6 cellular contexts compared by ENCODE assay signal in the genomic region with DNA sequence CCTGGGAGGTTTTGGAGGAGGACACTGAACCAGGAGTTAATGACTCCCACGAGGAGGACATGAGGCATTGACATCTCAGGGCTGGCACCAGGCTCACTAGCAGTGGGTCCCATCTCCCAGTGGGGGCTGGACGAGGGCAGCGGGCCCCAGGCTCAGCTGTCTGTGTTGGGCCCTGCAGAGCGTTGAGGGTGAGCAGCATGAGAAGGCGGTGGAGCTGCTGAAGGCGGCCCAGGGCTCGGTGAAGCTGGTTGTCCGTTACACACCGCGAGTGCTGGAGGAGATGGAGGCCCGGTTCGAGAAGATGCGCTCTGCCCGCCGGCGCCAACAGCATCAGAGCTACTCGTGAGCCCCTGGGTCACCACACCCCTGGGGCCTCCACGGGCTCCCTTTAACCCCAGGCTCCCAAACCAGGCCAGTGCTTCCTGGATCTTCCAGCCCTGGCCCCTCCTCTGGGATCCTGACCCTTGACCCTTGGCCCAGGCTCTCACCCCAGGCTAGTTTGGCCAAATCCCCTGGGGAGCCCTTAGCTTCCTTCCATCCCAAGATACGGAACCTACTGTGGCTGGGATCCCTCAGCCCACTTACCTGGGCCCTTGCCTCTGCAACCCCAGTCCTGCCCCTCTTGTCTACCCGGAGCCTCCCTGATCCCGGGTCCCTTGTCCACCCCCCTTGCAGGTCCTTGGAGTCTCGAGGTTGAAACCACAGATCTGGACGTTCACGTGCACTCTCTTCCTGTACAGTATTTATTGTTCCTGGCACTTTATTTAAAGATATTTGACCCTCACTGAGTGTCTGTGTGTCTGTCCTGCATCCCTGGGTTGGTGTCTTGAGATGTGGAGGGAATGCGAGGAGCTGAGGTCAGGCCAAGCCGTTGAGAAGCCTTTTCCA. TPM values are rescaled to one million over a fixed set of nuclear protein-coding genes. Genes with fewer than 3 reads are reported as not detected.
DNase-seq lines count a peak whose midpoint lies in the region; ATAC-seq, FAIRE-seq and TF ChIP-seq lines count a peak whose summit lies in the region.

No MANE protein-coding gene starts in this region.

- FAIRE-seq in A549 (lab: Jason Lieb, UNC) = no peak

- peaks cover 28% of the 10 kb centered on the region for H3K4me1 ChIP-seq in A549

- no peaks in the 10 kb centered on the region for H3K9me3 ChIP-seq in A549

- TF ChIP-seq CTCF in A549 (IDR thresholded peaks at IDR 0.05) = no peak

- H3K27ac Mint-ChIP-seq in T-cell (peak overlapping the region; percentile 90 to 95), immature natural killer cell (peak overlapping the region; percentile 87 to 94 (median 92))

- WGBS in A549 (ENCODE audit: missing lambda C conversion rate) = 75% methylated on average over 26 of the region's 26 CpGs

- peak overlapping the region; percentile 87 for H3K4me2 ChIP-seq in A549

- H3K4me1 Mint-ChIP-seq in T-cell (peaks cover 41 to 53% (median 42%) of the 10 kb centered on the region in 3 donors), immature natural killer cell (peaks cover 39 to 51% of the 10 kb centered on the region in 2 donors)

- peaks cover 0 to 5% of the 10 kb centered on the region in 2 donors for H3K27me3 Mint-ChIP-seq in T-cell
- H3K27me3 Mint-ChIP-seq in immature natural killer cell (ENCODE audit: low read depth in 3 of 3) = peaks cover 2 to 7% (median 2%) of the 10 kb centered on the region in 3 donors

- TF ChIP-seq EP300 in A549 (IDR thresholded peaks at IDR 0.05) = no peak

- TF ChIP-seq POLR2A in A549 (IDR thresholded peaks at IDR 0.05; ENCODE audit: low read length) = no peak

- no peak for TF ChIP-seq RAD21 in A549 (conservative IDR thresholded peaks at IDR 0.05 in 1 of 2, IDR thresholded peaks at IDR 0.05 in 1 of 2)

- peak overlapping the region; percentile 62 for H3K4me3 ChIP-seq in A549

- CTCF ChIA-PET in A549 (lab: Yijun Ruan, JAX) = interaction anchor here (0.6 to 11.5 kb wide), 12 partner anchors 10 to 124 kb away, joined by 3 to 241 read pairs (median 3); no protein-coding TSS in a partner anchor
- CTCF ChIA-PET in T-cell (lab: Charles Lee) = interaction anchor here in 1 of 2 donors (0.7 to 1.2 kb wide), 2 partner anchors 10 to 695 kb away, joined by 3 to 7 read pairs; a partner anchor contains a TSS

- no peaks in the 10 kb centered on the region for H3K36me3 Mint-ChIP-seq in T-cell
- peaks cover 0 to 3% (median 0%) of the 10 kb centered on the region in 3 donors for H3K36me3 Mint-ChIP-seq in immature natural killer cell

- ATAC-seq in A549 = no peak
- ATAC-seq in T-cell (replicated peaks in 1 of 4) = no peak
- ATAC-seq in HG02970 (IDR thresholded peaks at IDR 0.05; ENCODE audit: low FRiP score, unreplicated experiment) = no peak

- POLR2A ChIA-PET in A549 (lab: Yijun Ruan, JAX) = interaction anchor here (0.6 to 1.3 kb wide), 2 partner anchors 10 to 20 kb away, joined by 3 to 5 read pairs; no protein-coding TSS in a partner anchor
- POLR2A ChIA-PET in T-cell (lab: Charles Lee) = no interaction called here

- H3K4me3 Mint-ChIP-seq in T-cell (peak overlapping the region; percentile 79 to 84 (median 84)), immature natural killer cell (peak overlapping the region; percentile 85 to 90 (median 88))

- DNase-seq in A549 (ENCODE audit: low read depth in 1 of 2, low spot score in 1 of 2) (no peak), T-cell (no peak), immature natural killer cell (no peak), RKO (ENCODE audit: low spot score) (no peak), AG08395 (ENCODE audit: low spot score) (no peak)

- H3K9me3 Mint-ChIP-seq in T-cell = no peaks in the 10 kb centered on the region
- H3K9me3 Mint-ChIP-seq in immature natural killer cell = no peaks in the 10 kb centered on the region

- H3K27ac ChIP-seq in A549 = peak overlapping the region; percentile 95

TF ChIP-seq in A549, 52 proteins besides CTCF, POLR2A, EP300 and RAD21:
- no peak for TF ChIP-seq CEBPB (IDR thresholded peaks at IDR 0.05)
- no peak for TF ChIP-seq NPAS2 (CRISPR knock-in tag; IDR thresholded peaks at IDR 0.05; ENCODE audit: borderline replicate concordance)
- TF ChIP-seq HOXB13 (CRISPR knock-in tag; IDR thresholded peaks at IDR 0.05; ENCODE audit: low read depth) = no peak
- TF ChIP-seq ESRRA (IDR thresholded peaks at IDR 0.05; ENCODE audit: borderline replicate concordance, low read length) = no peak
- no peak for TF ChIP-seq BHLHE40 (IDR thresholded peaks at IDR 0.05; ENCODE audit: low read depth, low read length)
- no peak for TF ChIP-seq NR3C1 (IDR thresholded peaks at IDR 0.05)

RNA-seq across cellular contexts. Expression of a gene that starts 1.0 kb away (rescaled TPM):
- polyA plus RNA-seq in A549 (2011; rRNA removed) (1.4 and 1.8 TPM in 2 replicates), A549 (2017; fragmentation: RNase III; extraction: RNeasy Plus Mini Kit Qiagen cat#74134 plus additional on column Dnase treatment) (1.7 to 2.2 TPM (median 1.7 TPM) in 3 replicates), immature natural killer cell (1 to 10 TPM; 2.6 to 5.5 (median 3.6) TPM)
- polyA plus RNA-seq in A549 (2012; cell fraction: cytosol; rRNA removed) = 6.3 and 6.8 TPM in 2 replicates
- 4.9 and 5.0 TPM in 2 replicates for polyA plus RNA-seq in A549 (2012; cell fraction: nucleus; rRNA removed)
- polyA minus RNA-seq in A549 (2011; rRNA and poly(A)+ RNA removed) = 1.6 and 1.7 TPM in 2 replicates
- 1 to 10 TPM; 2.1 to 3.7 (median 2.5) TPM for total RNA-seq in T-cell

RNA-seq across cellular contexts. Expression of a gene that starts 1.4 kb away (rescaled TPM):
- 2.5 and 3.2 TPM in 2 replicates for polyA plus RNA-seq in A549 (2011; rRNA removed)
- polyA plus RNA-seq in A549 (2012; cell fraction: cytosol; rRNA removed) = 6.2 and 8.3 TPM in 2 replicates
- polyA plus RNA-seq in A549 (2012; cell fraction: nucleus; rRNA removed) = 16.1 and 19.2 TPM in 2 replicates
- polyA plus RNA-seq in A549 (2017; fragmentation: RNase III; extraction: RNeasy Plus Mini Kit Qiagen cat#74134 plus additional on column Dnase treatment) = 6.5 to 8.0 TPM (median 7.3 TPM) in 3 replicates
- 4.7 and 5.5 TPM in 2 replicates for polyA minus RNA-seq in A549 (2011; rRNA and poly(A)+ RNA removed)
- total RNA-seq in T-cell = 1 to 10 TPM; 3.8 to 4.7 (median 4.1) TPM
- under 1 TPM in 2 of 3 donors, not detected in 1; 0.07 to 0.58 TPM for polyA plus RNA-seq in immature natural killer cell

RNA-seq across cellular contexts. Expression of a gene that starts 3.8 kb away (rescaled TPM):
- polyA plus RNA-seq in A549 (2011; rRNA removed) = 4.6 and 5.4 TPM in 2 replicates
- polyA plus RNA-seq in A549 (2012; cell fraction: cytosol; rRNA removed) = 16.6 and 16.9 TPM in 2 replicates
- polyA plus RNA-seq in A549 (2012; cell fraction: nucleus; rRNA removed) = 13.0 and 18.7 TPM in 2 replicates
- polyA plus RNA-seq in A549 (2017; fragmentation: RNase III; extraction: RNeasy Plus Mini Kit Qiagen cat#74134 plus additional on column Dnase treatment) = 7.1 to 8.3 TPM (median 8.0 TPM) in 3 replicates
- polyA minus RNA-seq in A549 (2011; rRNA and poly(A)+ RNA removed) = 2.7 and 2.9 TPM in 2 replicates
- 10 to 100 TPM in 3 of 5 donors, 1 to 10 TPM in 2; 8.1 to 17.8 (median 12.9) TPM for total RNA-seq in T-cell
- polyA plus RNA-seq in immature natural killer cell = 1 to 10 TPM; 3.2 to 6.9 (median 5.6) TPM

RNA-seq across cellular contexts. Expression of a gene that starts 32.7 kb away (rescaled TPM):
- polyA plus RNA-seq in A549 (2011; rRNA removed) (214 and 220 TPM in 2 replicates), A549 (2017; fragmentation: RNase III; extraction: RNeasy Plus Mini Kit Qiagen cat#74134 plus additional on column Dnase treatment) (338 to 350 TPM (median 342 TPM) in 3 replicates), immature natural killer cell (10 to 100 TPM; 42.6 to 84.4 (median 48.8) TPM)
- polyA plus RNA-seq in A549 (2012; cell fraction: cytosol; rRNA removed) = 597 and 680 TPM in 2 replicates
- polyA plus RNA-seq in A549 (2012; cell fraction: nucleus; rRNA removed) = 1,091 and 1,335 TPM in 2 replicates
- 126 and 131 TPM in 2 replicates for polyA minus RNA-seq in A549 (2011; rRNA and poly(A)+ RNA removed)
- total RNA-seq in T-cell = 100 to 1,000 TPM; 406 to 704 (median 645) TPM

RNA-seq across cellular contexts. Expression of a gene that starts 37.3 kb away (rescaled TPM):
- 0.04 TPM in 1 of 2 replicates, not detected in the other for polyA plus RNA-seq in A549 (2011; rRNA removed)
- polyA plus RNA-seq in A549 (2012; cell fraction: cytosol; rRNA removed) = 0.05 TPM in 1 of 2 replicates, not detected in the other
- 0.02 TPM in 1 of 2 replicates, not detected in the other for polyA plus RNA-seq in A549 (2012; cell fraction: nucleus; rRNA removed)
- 0.04 to 0.05 TPM in 2 of 3 replicates, not detected in the other for polyA plus RNA-seq in A549 (2017; fragmentation: RNase III; extraction: RNeasy Plus Mini Kit Qiagen cat#74134 plus additional on column Dnase treatment)
- not detected in 2 replicates for polyA minus RNA-seq in A549 (2011; rRNA and poly(A)+ RNA removed)
- total RNA-seq in T-cell = not detected
- not detected for polyA plus RNA-seq in immature natural killer cell
